8 cellular contexts compared by ENCODE assay signal in genomic region chr1:52056110-52056936, GRCh38.
A peak's percentile ranks its signal among the peaks of the same experiment; 100 is the strongest.
DNase-seq lines count a peak whose midpoint lies in the region; ATAC-seq lines count a peak whose summit lies in the region.

BTF3L4 (plus strand) TSS chr1:52056295; CDS start chr1:52059848, 3,553 bp downstream.

- DNase-seq in NCI-H748 treated with DMSO at 0.1 percent for 48 hours (lab: John Stamatoyannopoulos, UW): peak; percentile 91
- peak; percentile 91 for DNase-seq in activated CD4-positive, alpha-beta T cell treated with anti-CD3 and anti-CD28 coated beads, Interleukin-2, amount 50 U/mL, for 1 hour
- peak; percentile 21 for DNase-seq in cortex of kidney (lab: John Stamatoyannopoulos, UW)
- DNase-seq in left kidney (ENCODE audit: low read depth, low spot score): peak; percentile 99
- peak; percentile 95 for DNase-seq in stimulated activated CD4-positive, alpha-beta T cell treated with anti-CD3 and anti-CD28 coated beads, Interleukin-2, amount 100 ng/mL, for 24 hours

- peaks cover 34 to 48% (median 42%) of the 10 kb centered on the region in 11 experiments for H3K36me3 ChIP-seq in BLaER1 treated with 17β-estradiol and CSF1 and Interleukin-3, amounts not matched to agents 10 nM and 100 nM

- H3K4me1 ChIP-seq in BLaER1 treated with 17β-estradiol and CSF1 and Interleukin-3, amounts not matched to agents 10 nM and 100 nM: peaks cover 44 to 56% (median 51%) of the 10 kb centered on the region in 10 experiments

- peaks cover 24 to 75% (median 57%) of the 10 kb centered on the region in 11 experiments; a peak in 19 of 22 replicates for H4K20me1 ChIP-seq in BLaER1 treated with 17β-estradiol and CSF1 and Interleukin-3, amounts not matched to agents 10 nM and 100 nM

- ATAC-seq in GM19372 (IDR thresholded peaks at IDR 0.05; ENCODE audit: low read depth, unreplicated experiment) (peak; percentile 83), HG03521 (IDR thresholded peaks at IDR 0.05; ENCODE audit: unreplicated experiment) (peak; percentile 85)

- peak within 1 kb of the TSS; percentile 93 to 98 (median 95) for H3K9ac ChIP-seq in BLaER1 treated with 17β-estradiol and CSF1 and Interleukin-3, amounts not matched to agents 10 nM and 100 nM

- peak within 1 kb of the TSS; percentile 81 to 96 (median 92) for H3K4me3 ChIP-seq in BLaER1 treated with 17β-estradiol and CSF1 and Interleukin-3, amounts not matched to agents 10 nM and 100 nM

- H3K27ac ChIP-seq in BLaER1 treated with 17β-estradiol and CSF1 and Interleukin-3, amounts not matched to agents 10 nM and 100 nM: peak within 1 kb of the TSS; percentile 87 to 98 (median 97)

- H3K9me3 ChIP-seq in BLaER1 treated with 17β-estradiol and CSF1 and Interleukin-3, amounts not matched to agents 10 nM and 100 nM (replicated peaks in 1 of 11): no peaks in the 10 kb centered on the region

- peak within 1 kb of the TSS; percentile 73 to 99 (median 93) for H3K4me2 ChIP-seq in BLaER1 treated with 17β-estradiol and CSF1 and Interleukin-3, amounts not matched to agents 10 nM and 100 nM

- no peaks in the 10 kb centered on the region for H3K27me3 ChIP-seq in BLaER1 treated with 17β-estradiol and CSF1 and Interleukin-3, amounts not matched to agents 10 nM and 100 nM

Comparison
In these comparisons a context has a peak if more than half of its experiments do, and no peak if none do; other contexts are left out.
1. Peak in every context shown above with its lines: DNase-seq, ATAC-seq, H3K4me3 ChIP-seq and H3K27ac ChIP-seq.
2. DNase-seq: peak in every context shown above with its lines; median percentile 99 in left kidney; 95 in stimulated activated CD4-positive, alpha-beta T cell treated with anti-CD3 and anti-CD28 coated beads, Interleukin-2, amount 100 ng/mL, for 24 hours; 91 in NCI-H748 treated with DMSO at 0.1 percent for 48 hours; 91 in activated CD4-positive, alpha-beta T cell treated with anti-CD3 and anti-CD28 coated beads, Interleukin-2, amount 50 U/mL, for 1 hour; 21 in cortex of kidney.